ENCODE assay signal across 12 cellular contexts in genomic region chr2:239299218-239299939, GRCh38.
DNase-seq lines count a peak whose midpoint lies in the region; ATAC-seq, FAIRE-seq and TF ChIP-seq lines count a peak whose summit lies in the region.
"Had no signal": no experiment of that assay in that cellular context is flagged by ENCODE, and none has a peak within 500 bp of the region (broad histone marks: within the 10 kb centered on the region; RNA-seq: fewer than 3 reads in every experiment).

No MANE protein-coding gene starts in this region.

- H3K4me1 ChIP-seq in RWPE2 (ENCODE audit: insufficient read depth, poor library complexity, severe bottlenecking) (no peaks in the 10 kb centered on the region), skeletal muscle tissue (ENCODE audit: control insufficient read depth in 3 of 3, insufficient read depth in 3 of 3, low read length in 3 of 3) (peaks cover 91 to 94% (median 94%) of the 10 kb centered on the region in 3 donors)

- ATAC-seq in RWPE2 (ENCODE audit: low read depth) (no peak), GM21447 (IDR thresholded peaks at IDR 0.05; ENCODE audit: unreplicated experiment) (no peak)
- ATAC-seq: heart left ventricle had no signal

- DNase-seq in NCI-H1092 treated with DMSO at 0.1 percent for 48 hours (lab: John Stamatoyannopoulos, UW): peak; percentile 9
- no peak for DNase-seq in NCI-H1092 (lab: John Stamatoyannopoulos, UW)
- DNase-seq in RWPE2 (ENCODE audit: low spot score): peak; percentile 36
- no peak for DNase-seq in DMS114 treated with DMSO at 0.1 percent for 48 hours (lab: John Stamatoyannopoulos, UW; ENCODE audit: unreplicated experiment)
- no peak for DNase-seq in NCI-H128 (lab: John Stamatoyannopoulos, UW; ENCODE audit: unreplicated experiment)
- DNase-seq: 8988T, Karpas-422 had no signal

- peak overlapping the region in 2 of 3 donors; percentile 41 to 97 for H3K9ac ChIP-seq in skeletal muscle tissue (ENCODE audit: low read depth in 1 of 3, low read length in 3 of 3)

- no peak for TF ChIP-seq CTCF in RWPE2 (IDR thresholded peaks at IDR 0.05; ENCODE audit: poor library complexity, severe bottlenecking)

- H3K27me3 ChIP-seq in RWPE2 (ENCODE audit: insufficient read depth, poor library complexity, severe bottlenecking): no peaks in the 10 kb centered on the region
- no peaks in the 10 kb centered on the region for H3K27me3 ChIP-seq in skeletal muscle tissue (ENCODE audit: control insufficient read depth in 3 of 3, insufficient read depth in 3 of 3, low read length in 3 of 3)
- H3K27me3 ChIP-seq: breast epithelium, heart left ventricle had no signal

- H3K4me3 ChIP-seq in RWPE2 (ENCODE audit: severe bottlenecking) (no peak overlapping the region), skeletal muscle tissue (ENCODE audit: low read length in 3 of 3) (peak overlapping the region; percentile 26 to 54 (median 38))
- H3K4me3 ChIP-seq: breast epithelium, heart left ventricle had no signal

- FAIRE-seq in islet of Langerhans (lab: Jason Lieb, UNC): peak; percentile 92

- H3K36me3 ChIP-seq in RWPE2 (ENCODE audit: low read depth) (no peaks in the 10 kb centered on the region), skeletal muscle tissue (ENCODE audit: control insufficient read depth in 3 of 3, insufficient read depth in 3 of 3, low read length in 3 of 3) (peaks cover 0 to 11% (median 0%) of the 10 kb centered on the region in 3 donors)
- H3K36me3 ChIP-seq: breast epithelium, heart left ventricle had no signal

- no peaks in the 10 kb centered on the region for H3K9me3 ChIP-seq in RWPE2 (ENCODE audit: severe bottlenecking)
- H3K9me3 ChIP-seq in skeletal muscle tissue (ENCODE audit: control insufficient read depth in 3 of 3, low read length in 3 of 3): no peaks in the 10 kb centered on the region
- H3K9me3 ChIP-seq: breast epithelium, heart left ventricle had no signal

- H3K27ac ChIP-seq in RWPE2 (ENCODE audit: poor library complexity, severe bottlenecking) (no peak overlapping the region), skeletal muscle tissue (ENCODE audit: low read depth, low read length) (peak overlapping the region; percentile 51)
- H3K27ac ChIP-seq: breast epithelium had no signal

Comparison
In these comparisons a context has a peak if more than half of its experiments do, and no peak if none do; other contexts are left out.
1. DNase-seq: peak in NCI-H1092 treated with DMSO at 0.1 percent for 48 hours (single experiment) and RWPE2 (single experiment); none in NCI-H1092 (single experiment), DMS114 treated with DMSO at 0.1 percent for 48 hours (single experiment) and NCI-H128 (single experiment).